Comparison of ENCODE assay signal across 32 cellular contexts in the genomic region with DNA sequence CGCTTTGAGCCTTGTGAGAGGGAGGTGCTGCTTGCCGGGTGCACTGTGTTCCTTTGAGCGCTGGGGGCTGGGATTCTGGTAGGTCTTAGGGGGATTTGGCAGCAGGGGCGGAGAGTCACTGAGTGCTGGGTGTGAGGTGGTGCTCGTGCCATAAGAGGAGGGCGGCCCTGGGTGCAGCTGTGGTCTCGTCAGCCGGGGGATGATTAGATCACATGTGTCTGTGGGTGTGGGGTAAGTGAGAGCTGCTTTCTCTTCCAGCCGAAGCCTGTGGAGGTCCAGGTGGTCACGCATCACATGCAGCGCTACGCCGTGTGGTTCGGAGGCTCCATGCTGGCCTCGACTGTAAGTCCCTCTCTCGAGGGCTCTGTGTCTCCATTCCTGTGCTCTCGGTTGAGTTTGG.
"Had no signal": no experiment of that assay in that cellular context is flagged by ENCODE, and none has a peak within 500 bp of the region (broad histone marks: within the 10 kb centered on the region; RNA-seq: fewer than 3 reads in every experiment).

No MANE protein-coding gene starts in this region.

- H3K27ac Mint-ChIP-seq: activated B cell treated with CpG ODN at 0.5 μM for 24 hours; activated CD8-positive, alpha-beta T cell treated with anti-CD3 and anti-CD28 coated beads, Interleukin-2, amount 10 ng/mL, durations not matched to agents 7 days and 5 days; activated naive CD4-positive, alpha-beta T cell treated with anti-CD3 and anti-CD28 coated beads, Interleukin-2, amount 50 U/mL, for 24 hours; activated naive CD8-positive, alpha-beta T cell treated with anti-CD3 and anti-CD28 coated beads, Interleukin-2, amount 10 ng/mL, durations not matched to agents 7 days and 5 days; activated T-cell treated with anti-CD3 and anti-CD28 coated beads, Interleukin-2, amount 50 U/mL, for 24 hours; activated T-helper 2 cell treated with anti-CD3 and anti-CD28 coated beads, Interferon-gamma antibody, Interleukin-2, Interleukin-4, amounts not matched to agents 10 μg/mL and 5 μg/mL and 100 μg/mL, durations not matched to agents 14 hours and 24 hours and 36 hours had no signal

- H3K9me3 ChIP-seq: ascending aorta, MG63, Peyer's patch had no signal

- H3K27ac ChIP-seq: ascending aorta, cardiac muscle cell, Peyer's patch had no signal

- H3K27me3 ChIP-seq: ascending aorta, cardiac muscle cell, MG63, Peyer's patch had no signal

- H3K27me3 Mint-ChIP-seq: activated B cell treated with CpG ODN at 0.5 μM for 24 hours; activated naive CD4-positive, alpha-beta T cell treated with anti-CD3 and anti-CD28 coated beads, Interleukin-2, amount 50 U/mL, for 24 hours; activated naive CD8-positive, alpha-beta T cell treated with anti-CD3 and anti-CD28 coated beads, Interleukin-2, amount 10 ng/mL, durations not matched to agents 7 days and 5 days; activated T-cell treated with anti-CD3 and anti-CD28 coated beads, Interleukin-2, amount 50 U/mL, for 24 hours; central memory CD8-positive, alpha-beta T cell had no signal

- H3K4me3 Mint-ChIP-seq: activated B cell treated with CpG ODN at 0.5 μM for 24 hours; activated CD8-positive, alpha-beta T cell treated with anti-CD3 and anti-CD28 coated beads, Interleukin-2, amount 10 ng/mL, durations not matched to agents 7 days and 5 days; activated naive CD4-positive, alpha-beta T cell treated with anti-CD3 and anti-CD28 coated beads, Interleukin-2, amount 50 U/mL, for 24 hours; activated naive CD8-positive, alpha-beta T cell treated with anti-CD3 and anti-CD28 coated beads, Interleukin-2, amount 10 ng/mL, durations not matched to agents 7 days and 5 days; activated T-cell treated with anti-CD3 and anti-CD28 coated beads, Interleukin-2, amount 50 U/mL, for 24 hours; central memory CD8-positive, alpha-beta T cell had no signal

- ATAC-seq: activated CD8-positive, alpha-beta T cell treated with anti-CD3 and anti-CD28 coated beads, Interleukin-2, amount 10 ng/mL, durations not matched to agents 7 days and 5 days; PC-3 had no signal

- H3K36me3 ChIP-seq: MG63, Peyer's patch had no signal

- H3K9me3 Mint-ChIP-seq: activated B cell treated with CpG ODN at 0.5 μM for 24 hours; activated naive CD4-positive, alpha-beta T cell treated with anti-CD3 and anti-CD28 coated beads, Interleukin-2, amount 50 U/mL, for 24 hours; activated naive CD8-positive, alpha-beta T cell treated with anti-CD3 and anti-CD28 coated beads, Interleukin-2, amount 10 ng/mL, durations not matched to agents 7 days and 5 days; activated T-cell treated with anti-CD3 and anti-CD28 coated beads, Interleukin-2, amount 50 U/mL, for 24 hours; activated T-helper 2 cell treated with anti-CD3 and anti-CD28 coated beads, Interferon-gamma antibody, Interleukin-2, Interleukin-4, amounts not matched to agents 10 μg/mL and 5 μg/mL and 100 μg/mL, durations not matched to agents 14 hours and 24 hours and 36 hours; central memory CD8-positive, alpha-beta T cell had no signal

- H3K36me3 Mint-ChIP-seq: activated naive CD8-positive, alpha-beta T cell treated with anti-CD3 and anti-CD28 coated beads, Interleukin-2, amount 10 ng/mL, durations not matched to agents 7 days and 5 days had no signal

- H3K4me1 Mint-ChIP-seq: activated B cell treated with CpG ODN at 0.5 μM for 24 hours; activated naive CD4-positive, alpha-beta T cell treated with anti-CD3 and anti-CD28 coated beads, Interleukin-2, amount 50 U/mL, for 24 hours; activated naive CD8-positive, alpha-beta T cell treated with anti-CD3 and anti-CD28 coated beads, Interleukin-2, amount 10 ng/mL, durations not matched to agents 7 days and 5 days; central memory CD8-positive, alpha-beta T cell had no signal

- H3K4me3 ChIP-seq: ascending aorta, cardiac muscle cell, MG63, Peyer's patch had no signal

- DNase-seq: activated B cell treated with CpG ODN at 0.5 μM for 24 hours; activated CD4-positive, alpha-beta T cell treated with anti-CD3 and anti-CD28 coated beads for 48 hours; activated CD4-positive, CD25-positive, alpha-beta regulatory T cell treated with anti-CD3 and anti-CD28 coated beads, Interleukin-2, amount 50 U/mL, for 72 hours; activated CD8-positive, alpha-beta T cell treated with anti-CD3 and anti-CD28 coated beads, Interleukin-2, amount 10 ng/mL, durations not matched to agents 7 days and 5 days; activated gamma-delta T cell; activated naive CD4-positive, alpha-beta T cell treated with Interleukin-2 at 50 U/mL for 16 hours; activated naive CD8-positive, alpha-beta T cell treated with anti-CD3 and anti-CD28 coated beads, Interleukin-2, amount 10 ng/mL, durations not matched to agents 7 days and 5 days; activated T-cell treated with anti-CD3 and anti-CD28 coated beads, Interleukin-2, amount 50 U/mL, for 24 hours; amygdala; Kasumi-1; KG1; MG63; NCI-H1048; NCI-H1105 treated with DMSO at 0.1 percent for 48 hours; NCI-H1436; NCI-H1694 treated with DMSO at 0.1 percent for 48 hours; NCI-H2029; NCI-H345; NCI-H524 treated with DMSO at 0.1 percent for 48 hours; PC-3; Peyer's patch; RPMI8226; SIG-M5; SW 1271; T-helper 1 cell; T-helper 2 cell; T-helper 9 cell had no signal

- H3K4me1 ChIP-seq: ascending aorta, Peyer's patch had no signal
